8 cellular contexts compared by ENCODE assay signal in the genomic region with DNA sequence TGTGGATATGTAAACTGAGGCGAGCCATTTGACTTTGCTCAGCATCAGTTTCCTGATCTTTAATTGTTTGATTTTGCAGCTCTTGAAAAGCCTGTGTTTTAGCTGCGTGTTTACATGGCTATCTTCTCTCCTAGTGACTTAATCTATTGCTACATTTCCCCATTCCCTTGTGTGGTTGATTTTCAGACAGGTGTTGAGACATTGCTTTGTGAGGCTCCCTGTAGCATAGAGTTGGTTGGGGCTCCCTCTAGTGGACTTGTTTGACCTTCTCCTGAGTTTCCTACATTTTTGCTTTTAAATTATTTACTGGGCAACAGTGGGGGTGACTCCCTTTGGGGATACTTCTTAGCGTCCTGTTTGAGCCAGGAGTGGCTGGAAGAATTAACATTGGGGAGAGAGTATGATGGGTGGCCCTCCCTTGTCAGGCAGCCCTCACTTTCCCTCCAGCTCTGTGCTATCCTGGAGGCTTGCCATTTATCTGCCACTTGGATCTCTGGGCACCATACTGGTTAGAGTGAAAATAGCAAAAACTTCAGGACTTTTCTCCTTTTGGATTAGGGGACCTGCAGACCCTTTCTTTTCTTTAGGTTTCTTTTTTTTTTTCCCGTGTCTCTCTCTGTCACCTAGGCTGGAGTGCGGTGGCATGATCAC. TPM values are rescaled to one million over a fixed set of nuclear protein-coding genes. Genes with fewer than 3 reads are reported as not detected.
DNase-seq lines count a peak whose midpoint lies in the region; ATAC-seq and TF ChIP-seq lines count a peak whose summit lies in the region.

No MANE protein-coding gene starts in this region.

- TF ChIP-seq EP300 in SK-N-SH (IDR thresholded peaks at IDR 0.05; ENCODE audit: borderline replicate concordance in 1 of 2, low read depth in 1 of 2, low read length in 1 of 2) = no peak

- no peaks in the 10 kb centered on the region for H4K20me1 ChIP-seq in SK-N-SH (ENCODE audit: insufficient read depth)

- DNase-seq in NCI-H128 (lab: John Stamatoyannopoulos, UW; ENCODE audit: unreplicated experiment) (peak; percentile 68), SK-N-SH (peak; percentile 81), glutamatergic neuron (no peak), progenitor cell of endocrine pancreas (ENCODE audit: low spot score, unreplicated experiment) (peak; percentile 46)
- DNase-seq in activated naive CD4-positive, alpha-beta T cell treated with anti-CD3 and anti-CD28 coated beads, Interleukin-2, amount 50 U/mL, for 16 hours = peak; percentile 60

- H3K4me1 ChIP-seq in SK-N-SH (ENCODE audit: control insufficient read depth in 1 of 2, insufficient read depth in 2 of 2, low read depth in 1 of 2, low read length in 1 of 2) = no peaks in the 10 kb centered on the region

- no peak overlapping the region for H3K27ac ChIP-seq in C4-2B
- no peak overlapping the region for H3K27ac ChIP-seq in SK-N-SH (ENCODE audit: low read depth in 2 of 2, low read length in 1 of 2)

- peak; percentile 93 for TF ChIP-seq CTCF in C4-2B (conservative IDR thresholded peaks at IDR 0.05)
- peak; percentile 89 for TF ChIP-seq CTCF in SK-N-SH (IDR thresholded peaks at IDR 0.05)
- TF ChIP-seq CTCF in glutamatergic neuron (IDR thresholded peaks at IDR 0.05; ENCODE audit: partially characterized antibody, unreplicated experiment) = peak; percentile 82
- peak; percentile 89 for TF ChIP-seq CTCF in progenitor cell of endocrine pancreas (IDR thresholded peaks at IDR 0.05; ENCODE audit: unreplicated experiment)

- H3K4me2 ChIP-seq in SK-N-SH = no peak overlapping the region

- CTCF ChIA-PET in SK-N-SH (lab: Yijun Ruan, JAX) = interaction anchor here (0.6 to 4.6 kb wide), 41 partner anchors 9 to 896 kb away, joined by 3 to 48 read pairs (median 5); a partner anchor contains a TSS

- H3K9me3 Mint-ChIP-seq in glutamatergic neuron (ENCODE audit: unreplicated experiment) (peaks cover 3% of the 10 kb centered on the region), progenitor cell of endocrine pancreas (ENCODE audit: low read depth) (no peaks in the 10 kb centered on the region)

- H3K4me1 Mint-ChIP-seq in glutamatergic neuron (ENCODE audit: low read depth, unreplicated experiment) (no peaks in the 10 kb centered on the region), progenitor cell of endocrine pancreas (ENCODE audit: low read depth) (peaks cover 11% of the 10 kb centered on the region)

- no peaks in the 10 kb centered on the region for H3K9me3 ChIP-seq in SK-N-SH

- H3K4me3 Mint-ChIP-seq in glutamatergic neuron (ENCODE audit: unreplicated experiment) (no peak overlapping the region), progenitor cell of endocrine pancreas (ENCODE audit: low read depth) (no peak overlapping the region)

- H3K9me2 ChIP-seq in SK-N-SH = no peaks in the 10 kb centered on the region

- no peaks in the 10 kb centered on the region for H3F3A ChIP-seq in SK-N-SH (replicated peaks; ENCODE audit: insufficient read depth)

- POLR2A ChIA-PET in SK-N-SH (lab: Yijun Ruan, JAX) = interaction anchor here (0.5 to 1.6 kb wide), 2 partner anchors 45 to 102 kb away, joined by 3 to 5 read pairs; a partner anchor contains a TSS

- no peak overlapping the region for H3K9ac ChIP-seq in SK-N-SH

- no peak overlapping the region for H3K27ac Mint-ChIP-seq in glutamatergic neuron (ENCODE audit: unreplicated experiment)
- H3K27ac Mint-ChIP-seq in progenitor cell of endocrine pancreas = no peak overlapping the region

- no peaks in the 10 kb centered on the region for H3K79me2 ChIP-seq in SK-N-SH (ENCODE audit: insufficient read depth)

- H3K36me3 ChIP-seq in SK-N-SH (replicated peaks in 1 of 2; ENCODE audit: control insufficient read depth in 1 of 2, insufficient read depth in 2 of 2, low read length in 1 of 2) = no peaks in the 10 kb centered on the region

- H3K4me3 ChIP-seq in SK-N-SH (ENCODE audit: low read depth in 2 of 2, low read length in 1 of 2) = no peak overlapping the region; a peak in 1 of 4 replicates

- H3K36me3 Mint-ChIP-seq in glutamatergic neuron (ENCODE audit: unreplicated experiment) = no peaks in the 10 kb centered on the region
- H3K36me3 Mint-ChIP-seq in progenitor cell of endocrine pancreas (ENCODE audit: insufficient read depth) = no peaks in the 10 kb centered on the region

- H3K27me3 Mint-ChIP-seq in glutamatergic neuron (ENCODE audit: unreplicated experiment) (no peaks in the 10 kb centered on the region), progenitor cell of endocrine pancreas (no peaks in the 10 kb centered on the region)

- H3K27me3 ChIP-seq in SK-N-SH (ENCODE audit: insufficient read depth) = no peaks in the 10 kb centered on the region

- TF ChIP-seq RAD21 in SK-N-SH (IDR thresholded peaks at IDR 0.05; ENCODE audit: low read length) = peak; percentile 93

- H2AFZ ChIP-seq in SK-N-SH (ENCODE audit: low read depth) = no peak overlapping the region

- ATAC-seq in GM21619 (IDR thresholded peaks at IDR 0.05; ENCODE audit: unreplicated experiment) = peak; percentile 71
- ATAC-seq in GM18858 (IDR thresholded peaks at IDR 0.05; ENCODE audit: unreplicated experiment) = no peak

- 40% methylated on average over 5 of the region's 5 CpGs for WGBS in SK-N-SH (ENCODE audit: low lambda C conversion rate)

TF ChIP-seq in SK-N-SH, 30 proteins besides CTCF, POLR2A, EP300 and RAD21:
- TF ChIP-seq SMC3 (IDR thresholded peaks at IDR 0.05; ENCODE audit: low read depth, low read length) (peak; percentile 81), POLR2AphosphoS5 (IDR thresholded peaks at IDR 0.05; ENCODE audit: low read depth, low read length) (no peak)

RNA-seq across cellular contexts. Expression of a gene that starts 9.2 kb away (rescaled TPM):
- 9.5 and 10.4 TPM in 2 replicates for polyA plus RNA-seq in SK-N-SH (2012; rRNA removed)
- 9.7 and 11.1 TPM in 2 replicates for polyA plus RNA-seq in SK-N-SH (2012; cell fraction: cytosol; rRNA removed)
- polyA plus RNA-seq in SK-N-SH (2012; cell fraction: nucleus; rRNA removed) = 11.5 and 17.0 TPM in 2 replicates
- 40.5 TPM for total RNA-seq in glutamatergic neuron (ENCODE audit: unreplicated experiment)
- 26.4 and 26.5 TPM in 2 replicates for total RNA-seq in progenitor cell of endocrine pancreas

RNA-seq across cellular contexts. Expression of a gene that starts 11.7 kb away (rescaled TPM):
- polyA plus RNA-seq in SK-N-SH (2012; rRNA removed) = not detected in 2 replicates
- polyA plus RNA-seq in SK-N-SH (2012; cell fraction: cytosol; rRNA removed) = not detected in 2 replicates
- 0.05 and 0.17 TPM in 2 replicates for polyA plus RNA-seq in SK-N-SH (2012; cell fraction: nucleus; rRNA removed)
- total RNA-seq in glutamatergic neuron (ENCODE audit: unreplicated experiment) (not detected), progenitor cell of endocrine pancreas (6.2 and 6.3 TPM in 2 replicates)

RNA-seq across cellular contexts. Expression of a gene that starts 28.4 kb away (rescaled TPM):
- 13.7 and 13.8 TPM in 2 replicates for polyA plus RNA-seq in SK-N-SH (2012; rRNA removed)
- polyA plus RNA-seq in SK-N-SH (2012; cell fraction: cytosol; rRNA removed) = 4.3 and 8.4 TPM in 2 replicates
- polyA plus RNA-seq in SK-N-SH (2012; cell fraction: nucleus; rRNA removed) = 18.5 and 18.6 TPM in 2 replicates
- 1.7 TPM for total RNA-seq in glutamatergic neuron (ENCODE audit: unreplicated experiment)
- total RNA-seq in progenitor cell of endocrine pancreas = 14.7 and 15.9 TPM in 2 replicates

RNA-seq across cellular contexts. Expression of a gene that starts 48.1 kb away (rescaled TPM):
- polyA plus RNA-seq in SK-N-SH (2012; rRNA removed) = 0.50 and 0.72 TPM in 2 replicates
- 0.27 and 0.38 TPM in 2 replicates for polyA plus RNA-seq in SK-N-SH (2012; cell fraction: cytosol; rRNA removed)
- 2.5 and 3.0 TPM in 2 replicates for polyA plus RNA-seq in SK-N-SH (2012; cell fraction: nucleus; rRNA removed)
- 2.4 TPM for total RNA-seq in glutamatergic neuron (ENCODE audit: unreplicated experiment)
- total RNA-seq in progenitor cell of endocrine pancreas = 0.53 and 0.78 TPM in 2 replicates
